Comparison of ENCODE assay signal across 29 cellular contexts in the genomic region with DNA sequence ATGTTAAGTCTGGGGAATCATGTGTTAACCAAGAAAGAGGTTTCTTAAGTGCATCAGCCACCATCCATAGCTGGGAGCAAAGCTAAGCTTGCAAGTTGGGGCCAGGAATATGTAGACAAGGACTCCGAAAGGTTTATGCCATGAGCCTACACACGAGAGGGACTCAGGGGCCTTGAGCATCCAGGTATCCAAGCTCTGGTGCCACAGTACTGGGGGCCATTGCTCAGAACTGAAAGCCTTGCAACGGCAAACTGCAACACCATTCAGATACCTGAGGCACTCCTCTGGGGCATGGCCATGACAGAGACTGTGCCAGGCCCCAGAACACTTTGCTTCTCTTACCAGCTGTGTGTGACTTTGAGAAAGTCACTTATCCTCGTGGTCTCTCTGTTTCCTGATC. TPM values are rescaled to one million over a fixed set of nuclear protein-coding genes. Genes with fewer than 3 reads are reported as not detected.
"Had no signal": no experiment of that assay in that cellular context is flagged by ENCODE, and none has a peak within 500 bp of the region (broad histone marks: within the 10 kb centered on the region; RNA-seq: fewer than 3 reads in every experiment).

No MANE protein-coding gene starts in this region.

- ATAC-seq: heart right ventricle; left ventricle myocardium superior; lower lobe of right lung; natural killer cell; stimulated activated effector memory CD8-positive, alpha-beta T cell treated with anti-CD3 and anti-CD28 coated beads, Interleukin-12 subunit alpha, Interleukin-12 subunit beta, amount 100 ng/mL, for 72 hours had no signal

- H3K27me3 ChIP-seq: right atrium auricular region, sigmoid colon, thyroid gland had no signal

- H3K36me3 ChIP-seq: esophagus squamous epithelium, heart right ventricle, lower lobe of right lung, prostate gland, right atrium auricular region, sigmoid colon, stomach, thyroid gland had no signal

- H3K36me3 Mint-ChIP-seq: natural killer cell; stimulated activated effector memory CD8-positive, alpha-beta T cell treated with anti-CD3 and anti-CD28 coated beads, Interleukin-12 subunit alpha, Interleukin-12 subunit beta, amount 100 ng/mL, for 72 hours; type B pancreatic cell had no signal

- FAIRE-seq: colon, islet of Langerhans, urothelium cell line had no signal

- H3K27ac Mint-ChIP-seq: endodermal cell; natural killer cell; stimulated activated effector memory CD8-positive, alpha-beta T cell treated with anti-CD3 and anti-CD28 coated beads, Interleukin-12 subunit alpha, Interleukin-12 subunit beta, amount 100 ng/mL, for 72 hours; type B pancreatic cell had no signal

- H3K4me1 Mint-ChIP-seq: natural killer cell; stimulated activated effector memory CD8-positive, alpha-beta T cell treated with anti-CD3 and anti-CD28 coated beads, Interleukin-12 subunit alpha, Interleukin-12 subunit beta, amount 100 ng/mL, for 72 hours had no signal

- H3K4me1 ChIP-seq: esophagus squamous epithelium, heart right ventricle, lower lobe of right lung, prostate gland, right atrium auricular region, sigmoid colon, stomach, thyroid gland had no signal

- H3K9me3 Mint-ChIP-seq: natural killer cell, type B pancreatic cell had no signal

- H3K27ac ChIP-seq: dorsolateral prefrontal cortex, esophagus squamous epithelium, lower lobe of right lung, prostate gland, right atrium auricular region, sigmoid colon, stomach, thyroid gland had no signal

- DNase-seq: dorsolateral prefrontal cortex; effector CD8-positive, alpha-beta T cell; esophagus squamous epithelium; foreskin melanocyte; glutamatergic neuron; heart right ventricle; hippocampal formation; left ventricle myocardium superior; lower lobe of right lung; natural killer cell; sigmoid colon; stimulated activated CD4-positive, alpha-beta T cell treated with anti-CD3 and anti-CD28 coated beads, Interleukin-2, amount 100 ng/mL, for 24 hours; stimulated activated CD4-positive, alpha-beta T cell treated with anti-CD3 and anti-CD28 coated beads, Interleukin-4, amount 100 ng/mL, for 24 hours; stimulated activated naive CD4-positive, alpha-beta T cell treated with Interleukin-2 at 50 U/mL for 16 hours; stomach; thyroid gland had no signal

- H3K4me3 ChIP-seq: dorsolateral prefrontal cortex, esophagus squamous epithelium, heart right ventricle, lower lobe of right lung, prostate gland, right atrium auricular region, sigmoid colon, stomach, thyroid gland had no signal

- H3K4me3 Mint-ChIP-seq: endodermal cell; natural killer cell; stimulated activated effector memory CD8-positive, alpha-beta T cell treated with anti-CD3 and anti-CD28 coated beads, Interleukin-12 subunit alpha, Interleukin-12 subunit beta, amount 100 ng/mL, for 72 hours; type B pancreatic cell had no signal

- H3K9me3 ChIP-seq: esophagus squamous epithelium, lower lobe of right lung, prostate gland, right atrium auricular region, sigmoid colon, thyroid gland had no signal

RNA-seq across cellular contexts. Expression of gene PRND, which starts 27.6 kb away (rescaled TPM):
- total RNA-seq: epithelial cell of proximal tubule, esophagus squamous epithelium, left ventricle myocardium superior, lower lobe of right lung, natural killer cell, osteoblast, right atrium auricular region, subcutaneous adipose tissue had no signal
- polyA plus RNA-seq: endothelial cell of umbilical vein, heart right ventricle, neural cell had no signal
